Comparison of ENCODE assay signal across 17 cellular contexts in genomic region chr19:30783936-30784335, GRCh38.
DNase-seq lines count a peak whose midpoint lies in the region; ATAC-seq and TF ChIP-seq lines count a peak whose summit lies in the region.
"Had no signal": no experiment of that assay in that cellular context is flagged by ENCODE, and none has a peak within 500 bp of the region (broad histone marks: within the 10 kb centered on the region; RNA-seq: fewer than 3 reads in every experiment).

No MANE protein-coding gene starts in this region.

- no peaks in the 10 kb centered on the region for H3K36me3 Mint-ChIP-seq in activated CD4-positive, alpha-beta T cell treated with anti-CD3 and anti-CD28 coated beads, Interleukin-2, amount 10 ng/mL, durations not matched to agents 24 days and 14 days (ENCODE audit: low read depth)
- H3K36me3 Mint-ChIP-seq in osteocyte (ENCODE audit: unreplicated experiment), result no peaks in the 10 kb centered on the region
- H3K36me3 Mint-ChIP-seq: CD8-positive, alpha-beta T cell had no signal

- no peaks in the 10 kb centered on the region for H3K9me3 ChIP-seq in esophagus muscularis mucosa
- H3K9me3 ChIP-seq: BLaER1 treated with 17β-estradiol and CSF1 and Interleukin-3, amounts not matched to agents 10 nM and 100 nM; HAP-1 had no signal

- H3K27me3 Mint-ChIP-seq in activated CD4-positive, alpha-beta T cell treated with anti-CD3 and anti-CD28 coated beads, Interleukin-2, amount 10 ng/mL, durations not matched to agents 24 days and 14 days, result no peaks in the 10 kb centered on the region
- H3K27me3 Mint-ChIP-seq in osteocyte (ENCODE audit: unreplicated experiment), result no peaks in the 10 kb centered on the region
- H3K27me3 Mint-ChIP-seq: B cell had no signal

- H3K9me3 Mint-ChIP-seq in activated CD4-positive, alpha-beta T cell treated with anti-CD3 and anti-CD28 coated beads, Interleukin-2, amount 10 ng/mL, durations not matched to agents 24 days and 14 days, result no peaks in the 10 kb centered on the region
- peaks cover 19% of the 10 kb centered on the region for H3K9me3 Mint-ChIP-seq in osteocyte (ENCODE audit: unreplicated experiment)
- H3K9me3 Mint-ChIP-seq: CD8-positive, alpha-beta T cell had no signal

- H3K4me1 Mint-ChIP-seq in activated CD4-positive, alpha-beta T cell treated with anti-CD3 and anti-CD28 coated beads, Interleukin-2, amount 10 ng/mL, durations not matched to agents 24 days and 14 days, result peaks cover 2% of the 10 kb centered on the region
- no peaks in the 10 kb centered on the region for H3K4me1 Mint-ChIP-seq in osteocyte (ENCODE audit: unreplicated experiment)
- H3K4me1 Mint-ChIP-seq: B cell had no signal

- intact Hi-C loops in activated CD4-positive, alpha-beta T cell treated with anti-CD3 and anti-CD28 coated beads, Interleukin-2, amount 10 ng/mL, durations not matched to agents 24 days and 14 days (cut with micrococcal nuclease), result loop anchor here (2.0 kb wide), 1 partner anchor 1441 kb away; no protein-coding TSS in a partner anchor
- intact Hi-C loops in esophagus muscularis mucosa (cut with DNase I), result no loop called here

- no peak for TF ChIP-seq EP300 in esophagus muscularis mucosa (IDR thresholded peaks at IDR 0.05)

- peak; percentile 44 for DNase-seq in activated CD4-positive, alpha-beta T cell treated with anti-CD3 and anti-CD28 coated beads, Interleukin-2, amount 10 ng/mL, durations not matched to agents 24 days and 14 days
- DNase-seq in activated CD4-positive, alpha-beta T cell treated with anti-CD3 and anti-CD28 coated beads, Interleukin-2, amount 50 U/mL, for 48 hours, result no peak
- DNase-seq in H7 (peak; percentile 7), esophagus muscularis mucosa (ENCODE audit: extremely low spot score) (peak; percentile 34), osteocyte (ENCODE audit: extremely low spot score, unreplicated experiment) (peak; percentile 51), DMS114 treated with DMSO at 0.1 percent for 48 hours (lab: John Stamatoyannopoulos, UW; ENCODE audit: unreplicated experiment) (no peak)
- DNase-seq: CD8-positive, alpha-beta T cell; COR-L47; DMS 273 treated with DMSO at 0.1 percent for 48 hours had no signal

- H3K27ac ChIP-seq in esophagus muscularis mucosa (replicated peaks in 1 of 4), result no peak overlapping the region
- H3K27ac ChIP-seq: 22Rv1; A549; BLaER1 treated with 17β-estradiol and CSF1 and Interleukin-3, amounts not matched to agents 10 nM and 100 nM; HL-60 had no signal

- ATAC-seq in HG03354 (IDR thresholded peaks at IDR 0.05; ENCODE audit: poor library complexity, severe bottlenecking, unreplicated experiment) (no peak), HG03139 (IDR thresholded peaks at IDR 0.05; ENCODE audit: unreplicated experiment) (no peak)
- ATAC-seq: CD8-positive, alpha-beta T cell had no signal

- H3K36me3 ChIP-seq in H7 (replicated peaks; ENCODE audit: control insufficient read depth, insufficient read depth, low read length), result no peaks in the 10 kb centered on the region
- H3K36me3 ChIP-seq in esophagus muscularis mucosa, result no peaks in the 10 kb centered on the region
- H3K36me3 ChIP-seq: BLaER1 treated with 17β-estradiol and CSF1 and Interleukin-3, amounts not matched to agents 10 nM and 100 nM; HAP-1 had no signal

- no peaks in the 10 kb centered on the region for H3K4me1 ChIP-seq in esophagus muscularis mucosa
- H3K4me1 ChIP-seq: A549, HAP-1 had no signal

- H3K27me3 ChIP-seq in H7 (ENCODE audit: control insufficient read depth, insufficient read depth, low read length), result no peaks in the 10 kb centered on the region
- peaks cover 0 to 12% (median 0%) of the 10 kb centered on the region in 4 donors for H3K27me3 ChIP-seq in esophagus muscularis mucosa
- H3K27me3 ChIP-seq: BLaER1 treated with 17β-estradiol and CSF1 and Interleukin-3, amounts not matched to agents 10 nM and 100 nM had no signal

- H3K27ac Mint-ChIP-seq in activated CD4-positive, alpha-beta T cell treated with anti-CD3 and anti-CD28 coated beads, Interleukin-2, amount 10 ng/mL, durations not matched to agents 24 days and 14 days, result no peak overlapping the region
- H3K27ac Mint-ChIP-seq in osteocyte (ENCODE audit: unreplicated experiment), result no peak overlapping the region
- H3K27ac Mint-ChIP-seq: B cell; CD8-positive, alpha-beta T cell had no signal

- TF ChIP-seq CTCF in esophagus muscularis mucosa (IDR thresholded peaks at IDR 0.05) (no peak), osteocyte (IDR thresholded peaks at IDR 0.05) (no peak)

- no peak for TF ChIP-seq POLR2A in esophagus muscularis mucosa (IDR thresholded peaks at IDR 0.05; ENCODE audit: low read depth)

- no peak overlapping the region for H3K4me3 ChIP-seq in H7 (ENCODE audit: insufficient read depth, low read depth, low read length)
- no peak overlapping the region for H3K4me3 ChIP-seq in esophagus muscularis mucosa
- H3K4me3 ChIP-seq: A549; BLaER1 treated with 17β-estradiol and CSF1 and Interleukin-3, amounts not matched to agents 10 nM and 100 nM; HAP-1 had no signal

- H3K4me3 Mint-ChIP-seq in activated CD4-positive, alpha-beta T cell treated with anti-CD3 and anti-CD28 coated beads, Interleukin-2, amount 10 ng/mL, durations not matched to agents 24 days and 14 days, result no peak overlapping the region
- no peak overlapping the region for H3K4me3 Mint-ChIP-seq in osteocyte (ENCODE audit: unreplicated experiment)
- H3K4me3 Mint-ChIP-seq: B cell; CD8-positive, alpha-beta T cell had no signal

- WGBS in esophagus muscularis mucosa, result 96% methylated on average over 9 of the region's 9 CpGs

Comparison
In these comparisons a context has a peak if more than half of its experiments do, and no peak if none do; other contexts are left out.
1. DNase-seq: peak in activated CD4-positive, alpha-beta T cell treated with anti-CD3 and anti-CD28 coated beads, Interleukin-2, amount 10 ng/mL, durations not matched to agents 24 days and 14 days (single experiment), H7 (single experiment), esophagus muscularis mucosa (single experiment) and osteocyte (single experiment); none in activated CD4-positive, alpha-beta T cell treated with anti-CD3 and anti-CD28 coated beads, Interleukin-2, amount 50 U/mL, for 48 hours (0 of 2) and DMS114 treated with DMSO at 0.1 percent for 48 hours (single experiment).